Comparison of ENCODE assay signal across 1 cellular context in the genomic region with DNA sequence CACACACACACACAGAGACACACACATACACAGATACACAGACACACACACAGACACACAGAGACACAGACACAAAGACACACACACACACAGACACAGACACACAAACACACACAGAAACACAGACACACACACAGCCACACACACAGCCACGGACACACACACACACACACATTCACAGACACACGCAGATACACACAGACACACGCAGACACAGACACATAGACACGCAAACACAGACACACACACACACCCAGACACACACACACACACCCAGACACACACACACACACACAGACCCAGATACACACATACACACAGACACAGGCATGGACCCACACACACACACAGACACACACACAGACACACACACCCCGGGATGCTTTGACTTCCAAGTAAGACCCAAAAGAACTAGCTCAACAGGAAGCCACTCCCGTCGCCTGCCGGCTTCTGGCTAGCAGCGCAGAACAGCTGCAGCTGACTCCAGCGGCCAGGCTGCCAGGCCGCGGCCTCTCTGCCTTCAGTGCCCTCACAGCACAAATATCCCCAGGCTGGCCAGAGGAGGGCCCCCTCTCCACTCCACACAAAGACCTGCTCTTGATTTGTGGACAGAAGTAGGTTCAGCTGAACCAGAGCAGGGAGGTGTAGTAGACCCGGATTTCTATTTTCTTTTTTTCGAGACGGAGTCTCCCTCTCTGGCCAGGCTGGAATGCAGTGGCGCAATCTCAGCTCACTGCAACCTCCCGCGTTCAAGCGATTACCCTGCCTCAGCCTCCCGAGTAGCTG.
TF ChIP-seq lines count a peak whose summit lies in the region.

No MANE protein-coding gene starts in this region.

TF ChIP-seq in K562, 482 proteins besides CTCF, POLR2A, EP300 and RAD21 (continued from another document and continues in another):
- TF ChIP-seq, protein P1, sequence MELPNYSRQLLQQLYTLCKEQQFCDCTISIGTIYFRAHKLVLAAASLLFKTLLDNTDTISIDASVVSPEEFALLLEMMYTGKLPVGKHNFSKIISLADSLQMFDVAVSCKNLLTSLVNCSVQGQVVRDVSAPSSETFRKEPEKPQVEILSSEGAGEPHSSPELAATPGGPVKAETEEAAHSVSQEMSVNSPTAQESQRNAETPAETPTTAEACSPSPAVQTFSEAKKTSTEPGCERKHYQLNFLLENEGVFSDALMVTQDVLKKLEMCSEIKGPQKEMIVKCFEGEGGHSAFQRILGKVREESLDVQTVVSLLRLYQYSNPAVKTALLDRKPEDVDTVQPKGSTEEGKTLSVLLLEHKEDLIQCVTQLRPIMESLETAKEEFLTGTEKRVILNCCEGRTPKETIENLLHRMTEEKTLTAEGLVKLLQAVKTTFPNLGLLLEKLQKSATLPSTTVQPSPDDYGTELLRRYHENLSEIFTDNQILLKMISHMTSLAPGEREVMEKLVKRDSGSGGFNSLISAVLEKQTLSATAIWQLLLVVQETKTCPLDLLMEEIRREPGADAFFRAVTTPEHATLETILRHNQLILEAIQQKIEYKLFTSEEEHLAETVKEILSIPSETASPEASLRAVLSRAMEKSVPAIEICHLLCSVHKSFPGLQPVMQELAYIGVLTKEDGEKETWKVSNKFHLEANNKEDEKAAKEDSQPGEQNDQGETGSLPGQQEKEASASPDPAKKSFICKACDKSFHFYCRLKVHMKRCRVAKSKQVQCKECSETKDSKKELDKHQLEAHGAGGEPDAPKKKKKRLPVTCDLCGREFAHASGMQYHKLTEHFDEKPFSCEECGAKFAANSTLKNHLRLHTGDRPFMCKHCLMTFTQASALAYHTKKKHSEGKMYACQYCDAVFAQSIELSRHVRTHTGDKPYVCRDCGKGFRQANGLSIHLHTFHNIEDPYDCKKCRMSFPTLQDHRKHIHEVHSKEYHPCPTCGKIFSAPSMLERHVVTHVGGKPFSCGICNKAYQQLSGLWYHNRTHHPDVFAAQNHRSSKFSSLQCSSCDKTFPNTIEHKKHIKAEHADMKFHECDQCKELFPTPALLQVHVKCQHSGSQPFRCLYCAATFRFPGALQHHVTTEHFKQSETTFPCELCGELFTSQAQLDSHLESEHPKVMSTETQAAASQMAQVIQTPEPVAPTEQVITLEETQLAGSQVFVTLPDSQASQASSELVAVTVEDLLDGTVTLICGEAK (IDR thresholded peaks at IDR 0.05), result peak; percentile 54; the same call in 1 of the 2 replicates
- TF ChIP-seq, protein P1 (CRISPR knock-in tag; IDR thresholded peaks at IDR 0.05), result no peak
- TF ChIP-seq SIX5 (IDR thresholded peaks at IDR 0.05; ENCODE audit: borderline replicate concordance in 1 of 2, insufficient read depth in 1 of 2, low read depth in 1 of 2, low read length in 2 of 2) (no peak), NR2C2 (CRISPR knock-in tag; IDR thresholded peaks at IDR 0.05) (no peak), NR2C2 (tag; IDR thresholded peaks at IDR 0.05) (no peak), STAG1 (CRISPR knock-in tag; IDR thresholded peaks at IDR 0.05; ENCODE audit: borderline replicate concordance) (peak; percentile 32; the same call in 1 of the 2 replicates), NRF1 (conservative IDR thresholded peaks at IDR 0.05 in 1 of 2, IDR thresholded peaks at IDR 0.05 in 1 of 2) (peak; percentile 30 to 41; a peak in 2 of 4 replicates), SMAD4 (CRISPR knock-in tag; conservative IDR thresholded peaks at IDR 0.05) (0 out of 2 replicates have a peak, but pooled peaks have one; percentile 41), CBFA2T2 (conservative IDR thresholded peaks at IDR 0.05) (no peak), ZNF232 (CRISPR knock-in tag; IDR thresholded peaks at IDR 0.05) (no peak), SMARCA5 (IDR thresholded peaks at IDR 0.05) (peak; percentile 82; the same call in 1 of the 2 replicates), COPS2 (conservative IDR thresholded peaks at IDR 0.05) (no peak), BHLHE40 (IDR thresholded peaks at IDR 0.05; ENCODE audit: low read length) (peak; percentile 33; the same call in 1 of the 2 replicates), CREM (IDR thresholded peaks at IDR 0.05; ENCODE audit: low read depth) (0 out of 2 replicates have a peak, but pooled peaks have one; percentile 7), ARID1B (IDR thresholded peaks at IDR 0.05) (peak; percentile 55), ETV1 (tag; conservative IDR thresholded peaks at IDR 0.05; ENCODE audit: low read depth) (peak; percentile 52), LARP7 (IDR thresholded peaks at IDR 0.05) (peak; percentile 97), ARID2 (IDR thresholded peaks at IDR 0.05) (0 out of 2 replicates have a peak, but pooled peaks have one; percentile 15), DACH1 (IDR thresholded peaks at IDR 0.05; ENCODE audit: partially characterized antibody) (peak; percentile 23), GABPB1 (CRISPR knock-in tag; IDR thresholded peaks at IDR 0.05) (no peak), JUND (IDR thresholded peaks at IDR 0.05; ENCODE audit: borderline replicate concordance, low read depth, low read length) (peak; percentile 20; the same call in 1 of the 2 replicates), JUND (tag; IDR thresholded peaks at IDR 0.05; ENCODE audit: borderline replicate concordance, low read depth, low read length) (no peak), YY1 (IDR thresholded peaks at IDR 0.05; ENCODE audit: borderline replicate concordance in 1 of 3, control insufficient read depth in 1 of 3, extremely low read depth in 1 of 3, insufficient read depth in 3 of 3, insufficient read length in 1 of 3, insufficient replicate concordance in 2 of 3, low read depth in 1 of 3, low read length in 2 of 3) (peak in 1 of 3 experiments; percentile 33), DPF2 (IDR thresholded peaks at IDR 0.05) (peak; percentile 66; the same call in 1 of the 2 replicates), MCM7 (IDR thresholded peaks at IDR 0.05) (peak in 1 of 2 experiments; percentile 68; a peak in 1 of 4 replicates), EHMT2 (IDR thresholded peaks at IDR 0.05) (0 out of 2 replicates have a peak, but pooled peaks have one; percentile 24)
- TF ChIP-seq, protein P2, sequence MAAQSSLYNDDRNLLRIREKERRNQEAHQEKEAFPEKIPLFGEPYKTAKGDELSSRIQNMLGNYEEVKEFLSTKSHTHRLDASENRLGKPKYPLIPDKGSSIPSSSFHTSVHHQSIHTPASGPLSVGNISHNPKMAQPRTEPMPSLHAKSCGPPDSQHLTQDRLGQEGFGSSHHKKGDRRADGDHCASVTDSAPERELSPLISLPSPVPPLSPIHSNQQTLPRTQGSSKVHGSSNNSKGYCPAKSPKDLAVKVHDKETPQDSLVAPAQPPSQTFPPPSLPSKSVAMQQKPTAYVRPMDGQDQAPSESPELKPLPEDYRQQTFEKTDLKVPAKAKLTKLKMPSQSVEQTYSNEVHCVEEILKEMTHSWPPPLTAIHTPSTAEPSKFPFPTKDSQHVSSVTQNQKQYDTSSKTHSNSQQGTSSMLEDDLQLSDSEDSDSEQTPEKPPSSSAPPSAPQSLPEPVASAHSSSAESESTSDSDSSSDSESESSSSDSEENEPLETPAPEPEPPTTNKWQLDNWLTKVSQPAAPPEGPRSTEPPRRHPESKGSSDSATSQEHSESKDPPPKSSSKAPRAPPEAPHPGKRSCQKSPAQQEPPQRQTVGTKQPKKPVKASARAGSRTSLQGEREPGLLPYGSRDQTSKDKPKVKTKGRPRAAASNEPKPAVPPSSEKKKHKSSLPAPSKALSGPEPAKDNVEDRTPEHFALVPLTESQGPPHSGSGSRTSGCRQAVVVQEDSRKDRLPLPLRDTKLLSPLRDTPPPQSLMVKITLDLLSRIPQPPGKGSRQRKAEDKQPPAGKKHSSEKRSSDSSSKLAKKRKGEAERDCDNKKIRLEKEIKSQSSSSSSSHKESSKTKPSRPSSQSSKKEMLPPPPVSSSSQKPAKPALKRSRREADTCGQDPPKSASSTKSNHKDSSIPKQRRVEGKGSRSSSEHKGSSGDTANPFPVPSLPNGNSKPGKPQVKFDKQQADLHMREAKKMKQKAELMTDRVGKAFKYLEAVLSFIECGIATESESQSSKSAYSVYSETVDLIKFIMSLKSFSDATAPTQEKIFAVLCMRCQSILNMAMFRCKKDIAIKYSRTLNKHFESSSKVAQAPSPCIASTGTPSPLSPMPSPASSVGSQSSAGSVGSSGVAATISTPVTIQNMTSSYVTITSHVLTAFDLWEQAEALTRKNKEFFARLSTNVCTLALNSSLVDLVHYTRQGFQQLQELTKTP (IDR thresholded peaks at IDR 0.05; ENCODE audit: low read depth in 1 of 2, partially characterized antibody in 2 of 2), result no peak
- TF ChIP-seq, protein P3, sequence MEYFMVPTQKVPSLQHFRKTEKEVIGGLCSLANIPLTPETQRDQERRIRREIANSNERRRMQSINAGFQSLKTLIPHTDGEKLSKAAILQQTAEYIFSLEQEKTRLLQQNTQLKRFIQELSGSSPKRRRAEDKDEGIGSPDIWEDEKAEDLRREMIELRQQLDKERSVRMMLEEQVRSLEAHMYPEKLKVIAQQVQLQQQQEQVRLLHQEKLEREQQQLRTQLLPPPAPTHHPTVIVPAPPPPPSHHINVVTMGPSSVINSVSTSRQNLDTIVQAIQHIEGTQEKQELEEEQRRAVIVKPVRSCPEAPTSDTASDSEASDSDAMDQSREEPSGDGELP (CRISPR knock-in tag; IDR thresholded peaks at IDR 0.05; ENCODE audit: borderline replicate concordance), result peak; percentile 96
- TF ChIP-seq, protein P4, sequence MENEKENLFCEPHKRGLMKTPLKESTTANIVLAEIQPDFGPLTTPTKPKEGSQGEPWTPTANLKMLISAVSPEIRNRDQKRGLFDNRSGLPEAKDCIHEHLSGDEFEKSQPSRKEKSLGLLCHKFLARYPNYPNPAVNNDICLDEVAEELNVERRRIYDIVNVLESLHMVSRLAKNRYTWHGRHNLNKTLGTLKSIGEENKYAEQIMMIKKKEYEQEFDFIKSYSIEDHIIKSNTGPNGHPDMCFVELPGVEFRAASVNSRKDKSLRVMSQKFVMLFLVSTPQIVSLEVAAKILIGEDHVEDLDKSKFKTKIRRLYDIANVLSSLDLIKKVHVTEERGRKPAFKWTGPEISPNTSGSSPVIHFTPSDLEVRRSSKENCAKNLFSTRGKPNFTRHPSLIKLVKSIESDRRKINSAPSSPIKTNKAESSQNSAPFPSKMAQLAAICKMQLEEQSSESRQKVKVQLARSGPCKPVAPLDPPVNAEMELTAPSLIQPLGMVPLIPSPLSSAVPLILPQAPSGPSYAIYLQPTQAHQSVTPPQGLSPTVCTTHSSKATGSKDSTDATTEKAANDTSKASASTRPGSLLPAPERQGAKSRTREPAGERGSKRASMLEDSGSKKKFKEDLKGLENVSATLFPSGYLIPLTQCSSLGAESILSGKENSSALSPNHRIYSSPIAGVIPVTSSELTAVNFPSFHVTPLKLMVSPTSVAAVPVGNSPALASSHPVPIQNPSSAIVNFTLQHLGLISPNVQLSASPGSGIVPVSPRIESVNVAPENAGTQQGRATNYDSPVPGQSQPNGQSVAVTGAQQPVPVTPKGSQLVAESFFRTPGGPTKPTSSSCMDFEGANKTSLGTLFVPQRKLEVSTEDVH (IDR thresholded peaks at IDR 0.05; ENCODE audit: low read depth, partially characterized antibody), result no peak
- TF ChIP-seq, protein P5, sequence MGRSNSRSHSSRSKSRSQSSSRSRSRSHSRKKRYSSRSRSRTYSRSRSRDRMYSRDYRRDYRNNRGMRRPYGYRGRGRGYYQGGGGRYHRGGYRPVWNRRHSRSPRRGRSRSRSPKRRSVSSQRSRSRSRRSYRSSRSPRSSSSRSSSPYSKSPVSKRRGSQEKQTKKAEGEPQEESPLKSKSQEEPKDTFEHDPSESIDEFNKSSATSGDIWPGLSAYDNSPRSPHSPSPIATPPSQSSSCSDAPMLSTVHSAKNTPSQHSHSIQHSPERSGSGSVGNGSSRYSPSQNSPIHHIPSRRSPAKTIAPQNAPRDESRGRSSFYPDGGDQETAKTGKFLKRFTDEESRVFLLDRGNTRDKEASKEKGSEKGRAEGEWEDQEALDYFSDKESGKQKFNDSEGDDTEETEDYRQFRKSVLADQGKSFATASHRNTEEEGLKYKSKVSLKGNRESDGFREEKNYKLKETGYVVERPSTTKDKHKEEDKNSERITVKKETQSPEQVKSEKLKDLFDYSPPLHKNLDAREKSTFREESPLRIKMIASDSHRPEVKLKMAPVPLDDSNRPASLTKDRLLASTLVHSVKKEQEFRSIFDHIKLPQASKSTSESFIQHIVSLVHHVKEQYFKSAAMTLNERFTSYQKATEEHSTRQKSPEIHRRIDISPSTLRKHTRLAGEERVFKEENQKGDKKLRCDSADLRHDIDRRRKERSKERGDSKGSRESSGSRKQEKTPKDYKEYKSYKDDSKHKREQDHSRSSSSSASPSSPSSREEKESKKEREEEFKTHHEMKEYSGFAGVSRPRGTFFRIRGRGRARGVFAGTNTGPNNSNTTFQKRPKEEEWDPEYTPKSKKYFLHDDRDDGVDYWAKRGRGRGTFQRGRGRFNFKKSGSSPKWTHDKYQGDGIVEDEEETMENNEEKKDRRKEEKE (IDR thresholded peaks at IDR 0.05; ENCODE audit: borderline replicate concordance in 1 of 2, control insufficient read depth in 1 of 2, low read depth in 2 of 2, low read length in 1 of 2), result 0 out of 4 replicates have a peak, but pooled peaks of 1 of the 2 experiments have one; percentile 17
- TF ChIP-seq, protein P6, sequence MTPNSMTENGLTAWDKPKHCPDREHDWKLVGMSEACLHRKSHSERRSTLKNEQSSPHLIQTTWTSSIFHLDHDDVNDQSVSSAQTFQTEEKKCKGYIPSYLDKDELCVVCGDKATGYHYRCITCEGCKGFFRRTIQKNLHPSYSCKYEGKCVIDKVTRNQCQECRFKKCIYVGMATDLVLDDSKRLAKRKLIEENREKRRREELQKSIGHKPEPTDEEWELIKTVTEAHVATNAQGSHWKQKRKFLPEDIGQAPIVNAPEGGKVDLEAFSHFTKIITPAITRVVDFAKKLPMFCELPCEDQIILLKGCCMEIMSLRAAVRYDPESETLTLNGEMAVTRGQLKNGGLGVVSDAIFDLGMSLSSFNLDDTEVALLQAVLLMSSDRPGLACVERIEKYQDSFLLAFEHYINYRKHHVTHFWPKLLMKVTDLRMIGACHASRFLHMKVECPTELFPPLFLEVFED (CRISPR knock-in tag; conservative IDR thresholded peaks at IDR 0.05), result peak; percentile 92
